In the genomic region with DNA sequence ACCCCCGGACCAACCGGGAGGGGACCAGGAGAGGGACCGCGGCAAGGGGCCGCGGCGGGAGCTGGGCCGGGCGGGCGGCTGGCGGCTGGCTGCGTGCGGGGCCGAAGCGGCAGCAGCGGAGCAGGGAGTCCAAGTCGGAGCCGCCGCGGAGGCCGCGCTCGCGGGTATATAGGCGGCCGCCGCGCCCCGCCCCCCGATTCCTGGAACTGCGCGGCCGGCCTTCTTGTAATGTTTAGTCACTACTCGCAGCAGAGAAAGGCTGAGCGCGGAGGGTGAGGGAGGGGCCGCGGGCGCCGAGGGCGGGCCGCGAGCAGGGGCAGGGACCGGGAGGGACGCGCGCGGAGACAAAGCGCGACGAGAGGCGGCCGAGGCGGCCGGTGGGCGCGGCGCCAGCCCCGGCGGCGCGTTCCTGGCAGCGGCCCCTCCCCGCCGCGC, we compare ENCODE assay signal across 1 cellular context.
TF ChIP-seq lines count a peak whose summit lies in the region.

A gene with protein sequence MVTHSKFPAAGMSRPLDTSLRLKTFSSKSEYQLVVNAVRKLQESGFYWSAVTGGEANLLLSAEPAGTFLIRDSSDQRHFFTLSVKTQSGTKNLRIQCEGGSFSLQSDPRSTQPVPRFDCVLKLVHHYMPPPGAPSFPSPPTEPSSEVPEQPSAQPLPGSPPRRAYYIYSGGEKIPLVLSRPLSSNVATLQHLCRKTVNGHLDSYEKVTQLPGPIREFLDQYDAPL (minus strand): TSS at position 142 of the 435 bp plus-strand sequence. CDS start 982 bp downstream, outside the sequence.

TF ChIP-seq in K562, 482 proteins besides CTCF, POLR2A, EP300 and RAD21 (continued from another document and continues in another):
- TF ChIP-seq, protein P1, sequence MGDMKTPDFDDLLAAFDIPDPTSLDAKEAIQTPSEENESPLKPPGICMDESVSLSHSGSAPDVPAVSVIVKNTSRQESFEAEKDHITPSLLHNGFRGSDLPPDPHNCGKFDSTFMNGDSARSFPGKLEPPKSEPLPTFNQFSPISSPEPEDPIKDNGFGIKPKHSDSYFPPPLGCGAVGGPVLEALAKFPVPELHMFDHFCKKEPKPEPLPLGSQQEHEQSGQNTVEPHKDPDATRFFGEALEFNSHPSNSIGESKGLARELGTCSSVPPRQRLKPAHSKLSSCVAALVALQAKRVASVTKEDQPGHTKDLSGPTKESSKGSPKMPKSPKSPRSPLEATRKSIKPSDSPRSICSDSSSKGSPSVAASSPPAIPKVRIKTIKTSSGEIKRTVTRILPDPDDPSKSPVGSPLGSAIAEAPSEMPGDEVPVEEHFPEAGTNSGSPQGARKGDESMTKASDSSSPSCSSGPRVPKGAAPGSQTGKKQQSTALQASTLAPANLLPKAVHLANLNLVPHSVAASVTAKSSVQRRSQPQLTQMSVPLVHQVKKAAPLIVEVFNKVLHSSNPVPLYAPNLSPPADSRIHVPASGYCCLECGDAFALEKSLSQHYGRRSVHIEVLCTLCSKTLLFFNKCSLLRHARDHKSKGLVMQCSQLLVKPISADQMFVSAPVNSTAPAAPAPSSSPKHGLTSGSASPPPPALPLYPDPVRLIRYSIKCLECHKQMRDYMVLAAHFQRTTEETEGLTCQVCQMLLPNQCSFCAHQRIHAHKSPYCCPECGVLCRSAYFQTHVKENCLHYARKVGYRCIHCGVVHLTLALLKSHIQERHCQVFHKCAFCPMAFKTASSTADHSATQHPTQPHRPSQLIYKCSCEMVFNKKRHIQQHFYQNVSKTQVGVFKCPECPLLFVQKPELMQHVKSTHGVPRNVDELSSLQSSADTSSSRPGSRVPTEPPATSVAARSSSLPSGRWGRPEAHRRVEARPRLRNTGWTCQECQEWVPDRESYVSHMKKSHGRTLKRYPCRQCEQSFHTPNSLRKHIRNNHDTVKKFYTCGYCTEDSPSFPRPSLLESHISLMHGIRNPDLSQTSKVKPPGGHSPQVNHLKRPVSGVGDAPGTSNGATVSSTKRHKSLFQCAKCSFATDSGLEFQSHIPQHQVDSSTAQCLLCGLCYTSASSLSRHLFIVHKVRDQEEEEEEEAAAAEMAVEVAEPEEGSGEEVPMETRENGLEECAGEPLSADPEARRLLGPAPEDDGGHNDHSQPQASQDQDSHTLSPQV (IDR thresholded peaks at IDR 0.05): 0 out of 2 replicates have a peak, but pooled peaks have one; percentile 30
- TF ChIP-seq RBFOX2 (IDR thresholded peaks at IDR 0.05; ENCODE audit: low read depth, low read length) (peak; percentile 96), SP2 (IDR thresholded peaks at IDR 0.05; ENCODE audit: extremely low read depth, low read depth, low read length, poor library complexity, severe bottlenecking) (no peak), PPARD (CRISPR knock-in tag; IDR thresholded peaks at IDR 0.05) (no peak), DDX20 (tag; IDR thresholded peaks at IDR 0.05; ENCODE audit: low read depth) (no peak), POLR2B (IDR thresholded peaks at IDR 0.05; ENCODE audit: low read depth, partially characterized antibody) (peak; percentile 36), MTA3 (IDR thresholded peaks at IDR 0.05; ENCODE audit: borderline replicate concordance) (peak; percentile 97), NR3C1 (CRISPR knock-in tag; IDR thresholded peaks at IDR 0.05) (no peak), NEUROD1 (IDR thresholded peaks at IDR 0.05; ENCODE audit: borderline replicate concordance, low read depth, low read length, partially characterized antibody) (peak; percentile 55), U2AF1 (optimal IDR thresholded peaks at IDR 0.05; ENCODE audit: low read depth, low read length) (peak; percentile 63), ZNF143 (CRISPR knock-in tag; IDR thresholded peaks at IDR 0.05) (no peak), ZFX (CRISPR knock-in tag; IDR thresholded peaks at IDR 0.05) (peak; percentile 66), TAF1 (IDR thresholded peaks at IDR 0.05; ENCODE audit: control insufficient read depth, extremely low read depth, insufficient read depth, low read length, severe bottlenecking) (peak; percentile 87), ZNF217 (CRISPR knock-in tag; IDR thresholded peaks at IDR 0.05) (no peak), ERF (CRISPR knock-in tag; IDR thresholded peaks at IDR 0.05) (peak; percentile 25; the same call in 1 of the 2 replicates), ZFP1 (CRISPR knock-in tag; IDR thresholded peaks at IDR 0.05) (no peak), NONO (IDR thresholded peaks at IDR 0.05; ENCODE audit: low read depth in 2 of 2, low read length in 1 of 2) (peak; percentile 81 to 100), POLR2AphosphoS5 (IDR thresholded peaks at IDR 0.05; ENCODE audit: control insufficient read depth, insufficient read depth, low read depth, low read length) (peak; percentile 74; the same call in 1 of the 2 replicates), FOSL1 (tag; conservative IDR thresholded peaks at IDR 0.05) (peak; percentile 86), MXI1 (IDR thresholded peaks at IDR 0.05; ENCODE audit: low read depth, low read length) (no peak), L3MBTL2 (IDR thresholded peaks at IDR 0.05) (peak; percentile 39), SMAD4 (CRISPR knock-in tag; conservative IDR thresholded peaks at IDR 0.05) (peak; percentile 85), TBL1XR1 (IDR thresholded peaks at IDR 0.05; ENCODE audit: low read length in 2 of 2) (peak; percentile 57 to 66), HNRNPL (IDR thresholded peaks at IDR 0.05; ENCODE audit: low read depth, low read length) (0 out of 2 replicates have a peak, but pooled peaks have one; percentile 30)
- TF ChIP-seq, protein P2, sequence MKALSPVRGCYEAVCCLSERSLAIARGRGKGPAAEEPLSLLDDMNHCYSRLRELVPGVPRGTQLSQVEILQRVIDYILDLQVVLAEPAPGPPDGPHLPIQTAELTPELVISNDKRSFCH (CRISPR knock-in tag; IDR thresholded peaks at IDR 0.05): no peak
- TF ChIP-seq, protein P2 (tag; IDR thresholded peaks at IDR 0.05): 0 out of 2 replicates have a peak, but pooled peaks have one; percentile 31
- TF ChIP-seq, protein P3, sequence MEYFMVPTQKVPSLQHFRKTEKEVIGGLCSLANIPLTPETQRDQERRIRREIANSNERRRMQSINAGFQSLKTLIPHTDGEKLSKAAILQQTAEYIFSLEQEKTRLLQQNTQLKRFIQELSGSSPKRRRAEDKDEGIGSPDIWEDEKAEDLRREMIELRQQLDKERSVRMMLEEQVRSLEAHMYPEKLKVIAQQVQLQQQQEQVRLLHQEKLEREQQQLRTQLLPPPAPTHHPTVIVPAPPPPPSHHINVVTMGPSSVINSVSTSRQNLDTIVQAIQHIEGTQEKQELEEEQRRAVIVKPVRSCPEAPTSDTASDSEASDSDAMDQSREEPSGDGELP (CRISPR knock-in tag; IDR thresholded peaks at IDR 0.05; ENCODE audit: borderline replicate concordance): peak; percentile 38; the same call in 1 of the 2 replicates
- TF ChIP-seq, protein P4, sequence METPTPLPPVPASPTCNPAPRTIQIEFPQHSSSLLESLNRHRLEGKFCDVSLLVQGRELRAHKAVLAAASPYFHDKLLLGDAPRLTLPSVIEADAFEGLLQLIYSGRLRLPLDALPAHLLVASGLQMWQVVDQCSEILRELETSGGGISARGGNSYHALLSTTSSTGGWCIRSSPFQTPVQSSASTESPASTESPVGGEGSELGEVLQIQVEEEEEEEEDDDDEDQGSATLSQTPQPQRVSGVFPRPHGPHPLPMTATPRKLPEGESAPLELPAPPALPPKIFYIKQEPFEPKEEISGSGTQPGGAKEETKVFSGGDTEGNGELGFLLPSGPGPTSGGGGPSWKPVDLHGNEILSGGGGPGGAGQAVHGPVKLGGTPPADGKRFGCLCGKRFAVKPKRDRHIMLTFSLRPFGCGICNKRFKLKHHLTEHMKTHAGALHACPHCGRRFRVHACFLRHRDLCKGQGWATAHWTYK (CRISPR knock-in tag; IDR thresholded peaks at IDR 0.05): peak; percentile 47; the same call in 1 of the 2 replicates
- TF ChIP-seq, protein P5, sequence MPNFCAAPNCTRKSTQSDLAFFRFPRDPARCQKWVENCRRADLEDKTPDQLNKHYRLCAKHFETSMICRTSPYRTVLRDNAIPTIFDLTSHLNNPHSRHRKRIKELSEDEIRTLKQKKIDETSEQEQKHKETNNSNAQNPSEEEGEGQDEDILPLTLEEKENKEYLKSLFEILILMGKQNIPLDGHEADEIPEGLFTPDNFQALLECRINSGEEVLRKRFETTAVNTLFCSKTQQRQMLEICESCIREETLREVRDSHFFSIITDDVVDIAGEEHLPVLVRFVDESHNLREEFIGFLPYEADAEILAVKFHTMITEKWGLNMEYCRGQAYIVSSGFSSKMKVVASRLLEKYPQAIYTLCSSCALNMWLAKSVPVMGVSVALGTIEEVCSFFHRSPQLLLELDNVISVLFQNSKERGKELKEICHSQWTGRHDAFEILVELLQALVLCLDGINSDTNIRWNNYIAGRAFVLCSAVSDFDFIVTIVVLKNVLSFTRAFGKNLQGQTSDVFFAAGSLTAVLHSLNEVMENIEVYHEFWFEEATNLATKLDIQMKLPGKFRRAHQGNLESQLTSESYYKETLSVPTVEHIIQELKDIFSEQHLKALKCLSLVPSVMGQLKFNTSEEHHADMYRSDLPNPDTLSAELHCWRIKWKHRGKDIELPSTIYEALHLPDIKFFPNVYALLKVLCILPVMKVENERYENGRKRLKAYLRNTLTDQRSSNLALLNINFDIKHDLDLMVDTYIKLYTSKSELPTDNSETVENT (CRISPR knock-in tag; IDR thresholded peaks at IDR 0.05): peak; percentile 85; the same call in 1 of the 2 replicates
- TF ChIP-seq, protein P6, sequence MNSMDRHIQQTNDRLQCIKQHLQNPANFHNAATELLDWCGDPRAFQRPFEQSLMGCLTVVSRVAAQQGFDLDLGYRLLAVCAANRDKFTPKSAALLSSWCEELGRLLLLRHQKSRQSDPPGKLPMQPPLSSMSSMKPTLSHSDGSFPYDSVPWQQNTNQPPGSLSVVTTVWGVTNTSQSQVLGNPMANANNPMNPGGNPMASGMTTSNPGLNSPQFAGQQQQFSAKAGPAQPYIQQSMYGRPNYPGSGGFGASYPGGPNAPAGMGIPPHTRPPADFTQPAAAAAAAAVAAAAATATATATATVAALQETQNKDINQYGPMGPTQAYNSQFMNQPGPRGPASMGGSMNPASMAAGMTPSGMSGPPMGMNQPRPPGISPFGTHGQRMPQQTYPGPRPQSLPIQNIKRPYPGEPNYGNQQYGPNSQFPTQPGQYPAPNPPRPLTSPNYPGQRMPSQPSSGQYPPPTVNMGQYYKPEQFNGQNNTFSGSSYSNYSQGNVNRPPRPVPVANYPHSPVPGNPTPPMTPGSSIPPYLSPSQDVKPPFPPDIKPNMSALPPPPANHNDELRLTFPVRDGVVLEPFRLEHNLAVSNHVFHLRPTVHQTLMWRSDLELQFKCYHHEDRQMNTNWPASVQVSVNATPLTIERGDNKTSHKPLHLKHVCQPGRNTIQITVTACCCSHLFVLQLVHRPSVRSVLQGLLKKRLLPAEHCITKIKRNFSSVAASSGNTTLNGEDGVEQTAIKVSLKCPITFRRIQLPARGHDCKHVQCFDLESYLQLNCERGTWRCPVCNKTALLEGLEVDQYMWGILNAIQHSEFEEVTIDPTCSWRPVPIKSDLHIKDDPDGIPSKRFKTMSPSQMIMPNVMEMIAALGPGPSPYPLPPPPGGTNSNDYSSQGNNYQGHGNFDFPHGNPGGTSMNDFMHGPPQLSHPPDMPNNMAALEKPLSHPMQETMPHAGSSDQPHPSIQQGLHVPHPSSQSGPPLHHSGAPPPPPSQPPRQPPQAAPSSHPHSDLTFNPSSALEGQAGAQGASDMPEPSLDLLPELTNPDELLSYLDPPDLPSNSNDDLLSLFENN (IDR thresholded peaks at IDR 0.05; ENCODE audit: low read depth in 2 of 2, low read length in 2 of 2): peak in 1 of 2 experiments; percentile 78; a peak in 2 of 4 replicates
- TF ChIP-seq, protein P7, sequence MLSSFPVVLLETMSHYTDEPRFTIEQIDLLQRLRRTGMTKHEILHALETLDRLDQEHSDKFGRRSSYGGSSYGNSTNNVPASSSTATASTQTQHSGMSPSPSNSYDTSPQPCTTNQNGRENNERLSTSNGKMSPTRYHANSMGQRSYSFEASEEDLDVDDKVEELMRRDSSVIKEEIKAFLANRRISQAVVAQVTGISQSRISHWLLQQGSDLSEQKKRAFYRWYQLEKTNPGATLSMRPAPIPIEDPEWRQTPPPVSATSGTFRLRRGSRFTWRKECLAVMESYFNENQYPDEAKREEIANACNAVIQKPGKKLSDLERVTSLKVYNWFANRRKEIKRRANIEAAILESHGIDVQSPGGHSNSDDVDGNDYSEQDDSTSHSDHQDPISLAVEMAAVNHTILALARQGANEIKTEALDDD (IDR thresholded peaks at IDR 0.05): no peak
- TF ChIP-seq, protein P8, sequence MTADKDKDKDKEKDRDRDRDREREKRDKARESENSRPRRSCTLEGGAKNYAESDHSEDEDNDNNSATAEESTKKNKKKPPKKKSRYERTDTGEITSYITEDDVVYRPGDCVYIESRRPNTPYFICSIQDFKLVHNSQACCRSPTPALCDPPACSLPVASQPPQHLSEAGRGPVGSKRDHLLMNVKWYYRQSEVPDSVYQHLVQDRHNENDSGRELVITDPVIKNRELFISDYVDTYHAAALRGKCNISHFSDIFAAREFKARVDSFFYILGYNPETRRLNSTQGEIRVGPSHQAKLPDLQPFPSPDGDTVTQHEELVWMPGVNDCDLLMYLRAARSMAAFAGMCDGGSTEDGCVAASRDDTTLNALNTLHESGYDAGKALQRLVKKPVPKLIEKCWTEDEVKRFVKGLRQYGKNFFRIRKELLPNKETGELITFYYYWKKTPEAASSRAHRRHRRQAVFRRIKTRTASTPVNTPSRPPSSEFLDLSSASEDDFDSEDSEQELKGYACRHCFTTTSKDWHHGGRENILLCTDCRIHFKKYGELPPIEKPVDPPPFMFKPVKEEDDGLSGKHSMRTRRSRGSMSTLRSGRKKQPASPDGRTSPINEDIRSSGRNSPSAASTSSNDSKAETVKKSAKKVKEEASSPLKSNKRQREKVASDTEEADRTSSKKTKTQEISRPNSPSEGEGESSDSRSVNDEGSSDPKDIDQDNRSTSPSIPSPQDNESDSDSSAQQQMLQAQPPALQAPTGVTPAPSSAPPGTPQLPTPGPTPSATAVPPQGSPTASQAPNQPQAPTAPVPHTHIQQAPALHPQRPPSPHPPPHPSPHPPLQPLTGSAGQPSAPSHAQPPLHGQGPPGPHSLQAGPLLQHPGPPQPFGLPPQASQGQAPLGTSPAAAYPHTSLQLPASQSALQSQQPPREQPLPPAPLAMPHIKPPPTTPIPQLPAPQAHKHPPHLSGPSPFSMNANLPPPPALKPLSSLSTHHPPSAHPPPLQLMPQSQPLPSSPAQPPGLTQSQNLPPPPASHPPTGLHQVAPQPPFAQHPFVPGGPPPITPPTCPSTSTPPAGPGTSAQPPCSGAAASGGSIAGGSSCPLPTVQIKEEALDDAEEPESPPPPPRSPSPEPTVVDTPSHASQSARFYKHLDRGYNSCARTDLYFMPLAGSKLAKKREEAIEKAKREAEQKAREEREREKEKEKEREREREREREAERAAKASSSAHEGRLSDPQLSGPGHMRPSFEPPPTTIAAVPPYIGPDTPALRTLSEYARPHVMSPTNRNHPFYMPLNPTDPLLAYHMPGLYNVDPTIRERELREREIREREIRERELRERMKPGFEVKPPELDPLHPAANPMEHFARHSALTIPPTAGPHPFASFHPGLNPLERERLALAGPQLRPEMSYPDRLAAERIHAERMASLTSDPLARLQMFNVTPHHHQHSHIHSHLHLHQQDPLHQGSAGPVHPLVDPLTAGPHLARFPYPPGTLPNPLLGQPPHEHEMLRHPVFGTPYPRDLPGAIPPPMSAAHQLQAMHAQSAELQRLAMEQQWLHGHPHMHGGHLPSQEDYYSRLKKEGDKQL (CRISPR knock-in tag; IDR thresholded peaks at IDR 0.05; ENCODE audit: borderline replicate concordance): no peak
